8 cellular contexts compared by ENCODE assay signal in the genomic region with DNA sequence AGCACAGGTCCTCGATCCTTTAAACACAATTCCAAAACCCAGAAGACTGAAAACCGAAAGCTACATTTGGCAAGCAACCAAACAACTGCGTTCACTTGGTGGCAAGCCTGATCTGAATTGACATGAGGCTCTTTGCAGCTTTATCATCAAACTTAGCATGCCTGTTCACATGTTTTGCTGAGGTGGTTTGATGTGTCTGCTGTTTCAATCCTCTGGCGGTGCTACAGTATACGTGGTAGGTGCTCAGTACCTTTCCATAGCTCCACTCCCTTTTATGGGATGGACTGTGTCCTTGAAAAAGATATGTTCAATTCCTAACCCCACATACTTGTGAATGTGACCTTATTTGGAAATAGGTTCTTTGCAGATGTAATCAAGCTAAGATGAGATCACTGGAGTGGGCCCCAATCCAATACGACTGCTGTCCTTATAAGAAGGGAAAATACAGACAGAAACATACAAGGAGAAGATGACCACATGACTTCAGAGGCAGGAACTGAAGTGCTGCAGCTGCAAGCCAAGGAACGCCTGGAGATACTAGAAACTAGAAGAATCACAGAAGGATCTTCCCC. TPM values are rescaled to one million over a fixed set of nuclear protein-coding genes. Genes with fewer than 3 reads are reported as not detected.
DNase-seq lines count a peak whose midpoint lies in the region; ATAC-seq and TF ChIP-seq lines count a peak whose summit lies in the region.

No MANE protein-coding gene starts in this region.

- no peaks in the 10 kb centered on the region for H3K36me3 ChIP-seq in adipocyte (ENCODE audit: control insufficient read depth, insufficient read depth, low read length, severe bottlenecking)
- H3K36me3 ChIP-seq in thoracic aorta: no peaks in the 10 kb centered on the region

- H3K27me3 ChIP-seq in adipocyte (replicated peaks; ENCODE audit: control insufficient read depth, insufficient read depth, low read length) (no peaks in the 10 kb centered on the region), thoracic aorta (replicated peaks; ENCODE audit: insufficient read depth) (no peaks in the 10 kb centered on the region)

- no peak for TF ChIP-seq CTCF in thoracic aorta (IDR thresholded peaks at IDR 0.05)

- H3K9me3 Mint-ChIP-seq in T-helper 1 cell treated with Interleukin-12 subunit alpha and Interleukin-12 subunit beta and Interleukin-4 antibody, amounts not matched to agents 30 μg/mL and 1 μg/mL, for 36 hours: no peaks in the 10 kb centered on the region

- H3K4me3 ChIP-seq in adipocyte (ENCODE audit: low read length) (peak overlapping the region; percentile 44), thoracic aorta (peak overlapping the region; percentile 70)

- peaks cover 14% of the 10 kb centered on the region for H3K36me3 Mint-ChIP-seq in T-helper 1 cell treated with Interleukin-12 subunit alpha and Interleukin-12 subunit beta and Interleukin-4 antibody, amounts not matched to agents 30 μg/mL and 1 μg/mL, for 36 hours (ENCODE audit: low read depth)

- H3K27me3 Mint-ChIP-seq in T-helper 1 cell treated with Interleukin-12 subunit alpha and Interleukin-12 subunit beta and Interleukin-4 antibody, amounts not matched to agents 30 μg/mL and 1 μg/mL, for 36 hours (ENCODE audit: low read depth): no peaks in the 10 kb centered on the region

- no peak for DNase-seq in T-helper 1 cell
- peak; percentile 53 for DNase-seq in adipocyte (ENCODE audit: low read depth)
- peak; percentile 32 for DNase-seq in hepatic stellate cell (ENCODE audit: low spot score)
- peak; percentile 81 for DNase-seq in thoracic aorta (ENCODE audit: low spot score)
- no peak for DNase-seq in occipital lobe (lab: John Stamatoyannopoulos, UW)
- no peak for DNase-seq in activated CD4-positive, CD25-positive, alpha-beta regulatory T cell treated with anti-CD3 and anti-CD28 coated beads, Interleukin-2, amount 50 U/mL, for 72 hours

- peaks cover 14% of the 10 kb centered on the region for H3K4me1 ChIP-seq in adipocyte (ENCODE audit: control insufficient read depth, insufficient read depth, low read length)
- peaks cover 22 to 64% of the 10 kb centered on the region in 2 donors for H3K4me1 ChIP-seq in thoracic aorta (ENCODE audit: control insufficient read depth in 1 of 2, low read depth in 2 of 2)

- no peaks in the 10 kb centered on the region for H3K9me3 ChIP-seq in adipocyte (ENCODE audit: control insufficient read depth, low read length)
- H3K9me3 ChIP-seq in thoracic aorta: no peaks in the 10 kb centered on the region

- peak overlapping the region; percentile 68 for H3K27ac Mint-ChIP-seq in T-helper 1 cell treated with Interleukin-12 subunit alpha and Interleukin-12 subunit beta and Interleukin-4 antibody, amounts not matched to agents 30 μg/mL and 1 μg/mL, for 36 hours

- ATAC-seq in thoracic aorta (ENCODE audit: insufficient number of reproducible peaks, low FRiP score, low read depth): peak; percentile 95
- ATAC-seq in GM21515 (IDR thresholded peaks at IDR 0.05; ENCODE audit: unreplicated experiment): no peak

- H3K27ac ChIP-seq in thoracic aorta: peak overlapping the region; percentile 87

- H3K9ac ChIP-seq in adipocyte (ENCODE audit: low read length): peak overlapping the region; percentile 32

- peak overlapping the region; percentile 52 for H3K4me3 Mint-ChIP-seq in T-helper 1 cell treated with Interleukin-12 subunit alpha and Interleukin-12 subunit beta and Interleukin-4 antibody, amounts not matched to agents 30 μg/mL and 1 μg/mL, for 36 hours

- peaks cover 61% of the 10 kb centered on the region for H3K4me1 Mint-ChIP-seq in T-helper 1 cell treated with Interleukin-12 subunit alpha and Interleukin-12 subunit beta and Interleukin-4 antibody, amounts not matched to agents 30 μg/mL and 1 μg/mL, for 36 hours (ENCODE audit: low read depth)

RNA-seq across cellular contexts. Expression of gene CCDC6, which starts 33.4 kb away (rescaled TPM):
- total RNA-seq in thoracic aorta (10 to 100 TPM; 69.3 to 70.9 TPM), occipital lobe (32.3 TPM)

Comparison
In these comparisons a context has a peak if more than half of its experiments do, and no peak if none do; other contexts are left out.
1. DNase-seq: peak in adipocyte (single experiment), hepatic stellate cell (single experiment) and thoracic aorta (single experiment); none in T-helper 1 cell (0 of 5), occipital lobe (single experiment) and activated CD4-positive, CD25-positive, alpha-beta regulatory T cell treated with anti-CD3 and anti-CD28 coated beads, Interleukin-2, amount 50 U/mL, for 72 hours (single experiment).